In the genomic region with DNA sequence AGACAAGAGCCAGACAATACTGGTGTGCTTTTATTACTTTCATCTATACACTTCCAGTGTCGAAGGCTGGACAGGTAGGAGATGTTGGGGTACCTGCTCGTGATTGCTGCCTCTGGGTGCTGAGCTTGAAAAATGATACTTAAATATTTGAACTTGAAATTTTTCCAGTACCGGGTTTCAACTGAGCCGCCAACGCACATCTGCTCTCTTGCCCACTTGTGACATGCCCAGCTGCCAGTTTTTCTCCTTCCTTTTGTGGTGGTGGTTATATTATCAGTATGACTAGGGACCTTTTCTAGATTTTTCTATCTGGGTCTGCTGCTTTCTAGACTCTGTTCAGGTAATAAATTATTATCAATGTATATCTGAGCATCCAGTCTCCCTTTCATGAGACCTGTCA, we compare ENCODE assay signal across 8 cellular contexts. TPM values are rescaled to one million over a fixed set of nuclear protein-coding genes. Genes with fewer than 3 reads are reported as not detected.
DNase-seq lines count a peak whose midpoint lies in the region; ATAC-seq and TF ChIP-seq lines count a peak whose summit lies in the region.

No MANE protein-coding gene starts in this region.

- peak overlapping the region; percentile 41 for H3K27ac ChIP-seq in CD4-positive, CD25-positive, alpha-beta regulatory T cell (ENCODE audit: insufficient read depth, low read length, poor library complexity, severe bottlenecking)
- H3K27ac ChIP-seq in breast epithelium = no peak overlapping the region

- intact Hi-C loops in breast epithelium (cut with DNase I; ENCODE audit: low total_unique reads) = no loop called here

- no peaks in the 10 kb centered on the region for H3K27me3 Mint-ChIP-seq in CD4-positive, CD25-positive, alpha-beta regulatory T cell
- H3K27me3 Mint-ChIP-seq in IgD-negative memory B cell = no peaks in the 10 kb centered on the region

- no peak overlapping the region for H2AFZ ChIP-seq in neuron (ENCODE audit: low read depth, low read length)

- peak overlapping the region in 2 of 3 donors; percentile 65 to 72 for H3K27ac Mint-ChIP-seq in CD4-positive, CD25-positive, alpha-beta regulatory T cell
- peak overlapping the region; percentile 5 to 81 (median 23) for H3K27ac Mint-ChIP-seq in IgD-negative memory B cell

- TF ChIP-seq POLR2A in breast epithelium (IDR thresholded peaks at IDR 0.05) = no peak

- peak in 1 of 3 donors; percentile 41 for DNase-seq in CD4-positive, CD25-positive, alpha-beta regulatory T cell
- no peak for DNase-seq in breast epithelium (ENCODE audit: low spot score in 2 of 2)
- DNase-seq in inferior parietal cortex (ENCODE audit: extremely low spot score) = no peak

- peak overlapping the region; percentile 85 to 100 (median 97) for H3K4me3 Mint-ChIP-seq in CD4-positive, CD25-positive, alpha-beta regulatory T cell
- H3K4me3 Mint-ChIP-seq in IgD-negative memory B cell = peak overlapping the region; percentile 70 to 98 (median 90)

- H3K27me3 ChIP-seq in CD4-positive, CD25-positive, alpha-beta regulatory T cell (ENCODE audit: control insufficient read depth, insufficient read depth, low read length) = no peaks in the 10 kb centered on the region
- H3K27me3 ChIP-seq in breast epithelium = peaks cover 0 to 14% of the 10 kb centered on the region in 2 donors
- H3K27me3 ChIP-seq in neuron (ENCODE audit: insufficient read depth, low read length) = no peaks in the 10 kb centered on the region

- H3K4me1 Mint-ChIP-seq in CD4-positive, CD25-positive, alpha-beta regulatory T cell = peaks cover 5 to 40% (median 26%) of the 10 kb centered on the region in 4 donors
- H3K4me1 Mint-ChIP-seq in IgD-negative memory B cell = peaks cover 15 to 37% (median 24%) of the 10 kb centered on the region in 3 donors

- no peaks in the 10 kb centered on the region for H3K9me3 ChIP-seq in CD4-positive, CD25-positive, alpha-beta regulatory T cell (ENCODE audit: control insufficient read depth in 2 of 2, low read length in 2 of 2)
- H3K9me3 ChIP-seq in breast epithelium (no peaks in the 10 kb centered on the region), neuron (ENCODE audit: low read length) (no peaks in the 10 kb centered on the region)

- ATAC-seq in CD4-positive, CD25-positive, alpha-beta regulatory T cell (ENCODE audit: low read depth in 2 of 2) = no peak
- ATAC-seq in HG03108 (IDR thresholded peaks at IDR 0.05; ENCODE audit: unreplicated experiment) (no peak), GM21825 (IDR thresholded peaks at IDR 0.05; ENCODE audit: unreplicated experiment) (no peak)
- ATAC-seq in activated CD4-positive, CD25-positive, alpha-beta regulatory T cell treated with anti-CD3 and anti-CD28 coated beads, Interleukin-2, amount 50 U/mL, for 24 hours = no peak

- peaks cover 29% of the 10 kb centered on the region for H3K4me1 ChIP-seq in CD4-positive, CD25-positive, alpha-beta regulatory T cell (ENCODE audit: control insufficient read depth, insufficient read depth, low read length, poor library complexity, severe bottlenecking)
- no peaks in the 10 kb centered on the region for H3K4me1 ChIP-seq in breast epithelium
- H3K4me1 ChIP-seq in neuron (ENCODE audit: insufficient read depth, low read length) = peaks cover 13% of the 10 kb centered on the region

- peaks cover 12% of the 10 kb centered on the region for H3K36me3 Mint-ChIP-seq in CD4-positive, CD25-positive, alpha-beta regulatory T cell
- peaks cover 1% of the 10 kb centered on the region for H3K36me3 Mint-ChIP-seq in IgD-negative memory B cell

- TF ChIP-seq CTCF in breast epithelium (IDR thresholded peaks at IDR 0.05) = no peak

- peaks cover 13% of the 10 kb centered on the region for H3K36me3 ChIP-seq in CD4-positive, CD25-positive, alpha-beta regulatory T cell (ENCODE audit: control insufficient read depth, insufficient read depth, low read length)
- H3K36me3 ChIP-seq in breast epithelium (no peaks in the 10 kb centered on the region), neuron (ENCODE audit: insufficient read depth, low read length) (peaks cover 13% of the 10 kb centered on the region)

- peak overlapping the region; percentile 99 for H3K4me3 ChIP-seq in CD4-positive, CD25-positive, alpha-beta regulatory T cell (ENCODE audit: low read depth, low read length)
- H3K4me3 ChIP-seq in breast epithelium (peak overlapping the region; percentile 3 to 81 (median 4)), neuron (ENCODE audit: low read length) (peak overlapping the region; percentile 91)

- H3K9me3 Mint-ChIP-seq in CD4-positive, CD25-positive, alpha-beta regulatory T cell = peaks cover 0 to 2% (median 0%) of the 10 kb centered on the region in 7 donors
- no peaks in the 10 kb centered on the region for H3K9me3 Mint-ChIP-seq in IgD-negative memory B cell

RNA-seq across cellular contexts. Expression of a gene that starts 3.4 kb away (rescaled TPM):
- total RNA-seq in CD4-positive, CD25-positive, alpha-beta regulatory T cell = 557 TPM
- 10 to 100 TPM; 27.7 to 45.3 (median 37.0) TPM for polyA plus RNA-seq in CD4-positive, CD25-positive, alpha-beta regulatory T cell
- polyA plus RNA-seq in IgD-negative memory B cell = 34.1 TPM
- 100 to 1,000 TPM; 169 to 345 (median 214) TPM for total RNA-seq in breast epithelium

RNA-seq across cellular contexts. Expression of a gene that starts 42.0 kb away (rescaled TPM):
- total RNA-seq in CD4-positive, CD25-positive, alpha-beta regulatory T cell = 3.7 TPM
- polyA plus RNA-seq in CD4-positive, CD25-positive, alpha-beta regulatory T cell = under 1 TPM; 0.20 to 0.65 (median 0.49) TPM
- polyA plus RNA-seq in IgD-negative memory B cell = 0.38 TPM
- total RNA-seq in breast epithelium = 1 to 10 TPM; 2.3 to 3.0 (median 2.6) TPM

Comparison
In these comparisons a context has a peak if more than half of its experiments do, and no peak if none do; other contexts are left out.
1. H3K4me3 ChIP-seq: peak in every context shown above with its lines; median percentile 99 in CD4-positive, CD25-positive, alpha-beta regulatory T cell; 91 in neuron; 4 in breast epithelium.